Comparison of ENCODE assay signal across 10 cellular contexts in the genomic region with DNA sequence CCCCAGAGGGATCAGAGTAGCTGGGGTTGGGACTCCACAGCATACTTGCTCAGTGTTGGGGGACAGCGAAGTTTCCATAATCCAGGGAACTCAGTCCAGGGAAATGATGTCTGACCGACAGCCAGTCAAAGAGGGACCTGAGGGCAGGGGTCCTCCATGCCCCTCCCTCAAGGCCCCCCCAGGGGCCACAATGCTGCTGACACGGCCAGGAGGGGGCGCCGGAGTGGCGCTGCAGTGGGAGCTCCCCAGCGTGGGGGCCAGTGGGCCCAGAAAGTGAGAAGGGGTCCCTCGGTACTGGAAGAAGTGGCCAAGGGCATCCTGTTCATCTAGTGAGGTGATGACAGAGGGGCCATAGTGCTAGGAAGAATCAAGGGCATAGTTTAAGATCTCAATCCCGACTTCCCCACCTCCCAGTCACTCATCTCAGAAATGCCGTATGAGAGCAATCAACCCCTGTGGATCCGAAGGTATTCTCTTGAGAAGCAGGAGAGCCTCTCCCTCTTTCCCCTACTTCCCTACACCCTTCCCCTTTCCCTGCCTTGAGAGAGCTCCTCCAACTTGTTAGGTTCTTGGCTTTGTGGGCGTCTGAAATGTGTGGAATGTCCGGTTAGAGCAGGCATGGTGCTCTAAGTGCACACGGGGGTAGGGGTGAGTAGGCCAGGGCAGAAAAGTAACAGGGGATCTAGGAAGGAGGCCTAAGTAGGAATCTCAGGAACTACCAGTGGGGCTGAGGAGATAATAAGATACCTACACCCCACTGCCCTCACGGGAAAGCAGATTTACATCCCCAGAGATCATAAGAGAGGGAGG. TPM values are rescaled to one million over a fixed set of nuclear protein-coding genes. Genes with fewer than 3 reads are reported as not detected.
DNase-seq lines count a peak whose midpoint lies in the region; ATAC-seq and TF ChIP-seq lines count a peak whose summit lies in the region.
"Had no signal": no experiment of that assay in that cellular context is flagged by ENCODE, and none has a peak within 500 bp of the region (broad histone marks: within the 10 kb centered on the region; RNA-seq: fewer than 3 reads in every experiment).

No MANE protein-coding gene starts in this region.

- CTCF ChIA-PET in Panc1 (lab: Charles Lee) = interaction anchor here (1.2 to 1.5 kb wide), 2 partner anchors 10 to 42 kb away, joined by 3 to 4 read pairs; partner anchors contain the start of gene PIAS3

- in situ Hi-C loops in Panc1 (cut with HindIII; ENCODE audit: low pct_unique_long_range_greater_than_20kb, low sequenced_read_pairs) = no loop called here

- BruUV-seq in Panc1 (replicated peaks; lab: Mats Ljungman, UMichigan) = no TSS peak

- H3K4me1 Mint-ChIP-seq in activated T-cell treated with anti-CD3 and anti-CD28 coated beads, Interleukin-2, amount 50 U/mL, for 72 hours (ENCODE audit: low read depth) = peaks cover 14% of the 10 kb centered on the region

- DNase-seq in activated T-cell treated with anti-CD3 and anti-CD28 coated beads, Interleukin-2, amount 50 U/mL, for 72 hours = peak; percentile 25 to 29
- DNase-seq in activated T-cell treated with anti-CD3 and anti-CD28 coated beads, Interleukin-2, amount 50 U/mL, for 1 hour = no peak
- DNase-seq in Panc1 (ENCODE audit: low read depth, low spot score) (no peak), fibroblast of peridontal ligament (ENCODE audit: extremely low read depth) (peak; percentile 58), thoracic aorta (ENCODE audit: low spot score) (no peak), posterior vena cava (ENCODE audit: low spot score) (no peak), Karpas-422 (no peak)
- DNase-seq: activated gamma-delta T cell, NCI-H1930 had no signal

- no peaks in the 10 kb centered on the region for H3K9me2 ChIP-seq in Karpas-422 (replicated peaks; ENCODE audit: insufficient read depth, low read length)

- H3K9me3 ChIP-seq in Panc1 (ENCODE audit: control insufficient read depth, insufficient read depth, low read depth, low read length) (no peaks in the 10 kb centered on the region), thoracic aorta (no peaks in the 10 kb centered on the region), Karpas-422 (ENCODE audit: low read length) (no peaks in the 10 kb centered on the region)

- H3K4me1 ChIP-seq in Panc1 (ENCODE audit: control insufficient read depth, insufficient read depth, low read length) (0 out of 2 replicates have a peak, but pooled peaks cover 4% of the 10 kb centered on the region), thoracic aorta (ENCODE audit: control insufficient read depth in 1 of 2, low read depth in 2 of 2) (peaks cover 14 to 34% of the 10 kb centered on the region in 2 donors), Karpas-422 (ENCODE audit: low read length) (peaks cover 27% of the 10 kb centered on the region)

- POLR2A ChIA-PET in Panc1 (lab: Charles Lee) = no interaction called here

- H3K4me3 Mint-ChIP-seq in activated T-cell treated with anti-CD3 and anti-CD28 coated beads, Interleukin-2, amount 50 U/mL, for 72 hours = no peak overlapping the region

- no peak overlapping the region for H3K4me2 ChIP-seq in Karpas-422 (ENCODE audit: low read depth, low read length, poor library complexity, severe bottlenecking)

- H3K9me3 Mint-ChIP-seq in activated T-cell treated with anti-CD3 and anti-CD28 coated beads, Interleukin-2, amount 50 U/mL, for 72 hours = no peaks in the 10 kb centered on the region

- peaks cover 0 to 3% of the 10 kb centered on the region in 2 donors for H3K36me3 Mint-ChIP-seq in activated T-cell treated with anti-CD3 and anti-CD28 coated beads, Interleukin-2, amount 50 U/mL, for 72 hours (ENCODE audit: insufficient read depth in 2 of 2)

- no peak overlapping the region for H2AFZ ChIP-seq in Karpas-422 (ENCODE audit: low read length)

- no peak overlapping the region for H3K4me3 ChIP-seq in Panc1 (ENCODE audit: low read depth in 2 of 2, low read length in 2 of 2)
- H3K4me3 ChIP-seq in thoracic aorta = no peak overlapping the region
- H3K4me3 ChIP-seq in Karpas-422 (ENCODE audit: low read length) = no peak overlapping the region

- H3K27ac ChIP-seq in Panc1 (ENCODE audit: low read length) (no peak overlapping the region), thoracic aorta (peak overlapping the region; percentile 49 to 78), Karpas-422 (ENCODE audit: low read length) (no peak overlapping the region)

- no peak for ATAC-seq in activated T-cell treated with anti-CD3 and anti-CD28 coated beads, Interleukin-2, amount 50 U/mL, for 72 hours (replicated peaks in 1 of 2)
- no peak for ATAC-seq in Panc1
- ATAC-seq in thoracic aorta (ENCODE audit: insufficient number of reproducible peaks, low FRiP score, low read depth) = no peak
- no peak for ATAC-seq in HG02970 (IDR thresholded peaks at IDR 0.05; ENCODE audit: low FRiP score, unreplicated experiment)

- H3K27me3 ChIP-seq in Panc1 (ENCODE audit: control insufficient read depth, insufficient read depth, low read length) (no peaks in the 10 kb centered on the region), thoracic aorta (replicated peaks; ENCODE audit: insufficient read depth) (no peaks in the 10 kb centered on the region), Karpas-422 (ENCODE audit: low read length) (no peaks in the 10 kb centered on the region)

- no peak overlapping the region for H3K9ac ChIP-seq in Karpas-422 (ENCODE audit: low read length)

- H3K79me2 ChIP-seq in Karpas-422 (ENCODE audit: low read length) = no peaks in the 10 kb centered on the region

- no peaks in the 10 kb centered on the region for H4K20me1 ChIP-seq in Karpas-422 (ENCODE audit: insufficient read depth, low read depth, low read length)

- TF ChIP-seq CTCF in Panc1 (IDR thresholded peaks at IDR 0.05) = peak; percentile 82
- peak; percentile 12 for TF ChIP-seq CTCF in thoracic aorta (IDR thresholded peaks at IDR 0.05)

- H3K36me3 ChIP-seq in Panc1 (ENCODE audit: control insufficient read depth, insufficient read depth, low read length) = peaks cover 8% of the 10 kb centered on the region; the same call in 1 of the 2 replicates
- peaks cover 49% of the 10 kb centered on the region for H3K36me3 ChIP-seq in thoracic aorta
- H3K36me3 ChIP-seq in Karpas-422 (ENCODE audit: insufficient read depth, low read length) = 0 out of 2 replicates have a peak, but pooled peaks cover 4% of the 10 kb centered on the region

- H3K27me3 Mint-ChIP-seq in activated T-cell treated with anti-CD3 and anti-CD28 coated beads, Interleukin-2, amount 50 U/mL, for 72 hours (ENCODE audit: low read depth) = no peaks in the 10 kb centered on the region

- intact Hi-C loops in Panc1 (cut with micrococcal nuclease; ENCODE audit: unreplicated experiment) (loop anchor here (5.0 to 10.0 kb wide), 2 partner anchors 65 to 163 kb away; partner anchors contain the start of genes ITGA10 and PEX11B), posterior vena cava (cut with DNase I) (loop anchor here in 1 of 2 donors (10.0 kb wide), 2 partner anchors 65 to 165 kb away; partner anchors contain the start of genes ITGA10 and PEX11B)

- no peak overlapping the region for H3K27ac Mint-ChIP-seq in activated T-cell treated with anti-CD3 and anti-CD28 coated beads, Interleukin-2, amount 50 U/mL, for 72 hours

RNA-seq across cellular contexts. Expression of gene NUDT17, which starts 4.1 kb away (rescaled TPM):
- total RNA-seq in activated T-cell treated with anti-CD3 and anti-CD28 coated beads, Interleukin-2, amount 50 U/mL, for 72 hours = 10 to 100 TPM in 1 of 2 donors, 1 to 10 TPM in 1; 6.6 to 10.6 TPM
- total RNA-seq in Panc1 (2021; ENCODE audit: unreplicated experiment) = 3.7 TPM
- 4.7 TPM for polyA plus RNA-seq in Panc1 (2012; ENCODE audit: insufficient read length)
- total RNA-seq in thoracic aorta = 10 to 100 TPM in 1 of 2 donors, 1 to 10 TPM in 1; 3.6 to 19.1 TPM
- 1 to 10 TPM; 1.8 to 2.5 TPM for total RNA-seq in posterior vena cava
- 2.9 and 8.3 TPM in 2 replicates for total RNA-seq in Karpas-422 (2014; rRNA removed; shearing (Covaris generic); ENCODE audit: low replicate concordance)

RNA-seq across cellular contexts. Expression of gene PIAS3, which starts 9.3 kb away (rescaled TPM):
- total RNA-seq in activated T-cell treated with anti-CD3 and anti-CD28 coated beads, Interleukin-2, amount 50 U/mL, for 72 hours = 10 to 100 TPM; 30.9 to 35.6 TPM
- 68.1 TPM for total RNA-seq in Panc1 (2021; ENCODE audit: unreplicated experiment)
- polyA plus RNA-seq in Panc1 (2012; ENCODE audit: insufficient read length) = 108 TPM
- 10 to 100 TPM; 34.4 to 60.1 TPM for total RNA-seq in thoracic aorta
- total RNA-seq in posterior vena cava = 10 to 100 TPM; 28.6 to 34.7 TPM
- total RNA-seq in Karpas-422 (2014; rRNA removed; shearing (Covaris generic); ENCODE audit: low replicate concordance) = 13.5 and 16.8 TPM in 2 replicates

RNA-seq across cellular contexts. Expression of gene POLR3C, which starts 25.6 kb away (rescaled TPM):
- 10 to 100 TPM; 57.3 to 70.3 TPM for total RNA-seq in activated T-cell treated with anti-CD3 and anti-CD28 coated beads, Interleukin-2, amount 50 U/mL, for 72 hours
- 35.1 TPM for total RNA-seq in Panc1 (2021; ENCODE audit: unreplicated experiment)
- polyA plus RNA-seq in Panc1 (2012; ENCODE audit: insufficient read length) = 23.8 TPM
- 10 to 100 TPM; 23.4 to 42.9 TPM for total RNA-seq in thoracic aorta
- total RNA-seq in posterior vena cava = 10 to 100 TPM; 22.1 to 25.3 TPM
- total RNA-seq in Karpas-422 (2014; rRNA removed; shearing (Covaris generic); ENCODE audit: low replicate concordance) = 33.4 and 57.7 TPM in 2 replicates

RNA-seq across cellular contexts. Expression of gene RNF115, which starts 25.7 kb away (rescaled TPM):
- total RNA-seq in activated T-cell treated with anti-CD3 and anti-CD28 coated beads, Interleukin-2, amount 50 U/mL, for 72 hours = 10 to 100 TPM; 22.4 to 27.4 TPM
- 14.5 TPM for total RNA-seq in Panc1 (2021; ENCODE audit: unreplicated experiment)
- 6.5 TPM for polyA plus RNA-seq in Panc1 (2012; ENCODE audit: insufficient read length)
- total RNA-seq in thoracic aorta = 10 to 100 TPM; 52.7 to 60.4 TPM
- 10 to 100 TPM; 28.5 to 69.0 TPM for total RNA-seq in posterior vena cava
- total RNA-seq in Karpas-422 (2014; rRNA removed; shearing (Covaris generic); ENCODE audit: low replicate concordance) = 14.2 and 21.8 TPM in 2 replicates

RNA-seq across cellular contexts. Expression of gene ANKRD35, which starts 36.1 kb away (rescaled TPM):
- total RNA-seq in activated T-cell treated with anti-CD3 and anti-CD28 coated beads, Interleukin-2, amount 50 U/mL, for 72 hours = under 1 TPM; 0.39 to 0.41 TPM
- not detected for total RNA-seq in Panc1 (2021; ENCODE audit: unreplicated experiment)
- polyA plus RNA-seq in Panc1 (2012; ENCODE audit: insufficient read length) = not detected
- total RNA-seq in thoracic aorta = 10 to 100 TPM in 1 of 2 donors, 1 to 10 TPM in 1; 9.6 to 15.7 TPM
- total RNA-seq in posterior vena cava = 1 to 10 TPM; 5.0 to 7.0 TPM
- total RNA-seq in Karpas-422 (2014; rRNA removed; shearing (Covaris generic); ENCODE audit: low replicate concordance) = 0.11 TPM in 1 of 2 replicates, not detected in the other

Comparison
In these comparisons a context has a peak if more than half of its experiments do, and no peak if none do; other contexts are left out.
1. DNase-seq: peak in activated T-cell treated with anti-CD3 and anti-CD28 coated beads, Interleukin-2, amount 50 U/mL, for 72 hours (2 of 2) and fibroblast of peridontal ligament (single experiment); none in activated T-cell treated with anti-CD3 and anti-CD28 coated beads, Interleukin-2, amount 50 U/mL, for 1 hour (single experiment), Panc1 (single experiment), thoracic aorta (single experiment), posterior vena cava (single experiment) and Karpas-422 (single experiment).
2. H3K27ac ChIP-seq: peak in thoracic aorta (2 of 2); none in Panc1 (single experiment) and Karpas-422 (single experiment).